ENCODE assay signal across 10 cellular contexts in genomic region chr18:48943333-48943732, GRCh38. TPM values are rescaled to one million over a fixed set of nuclear protein-coding genes. Genes with fewer than 3 reads are reported as not detected.
A peak's percentile ranks its signal among the peaks of the same experiment; 100 is the strongest.
DNase-seq lines count a peak whose midpoint lies in the region; ATAC-seq, FAIRE-seq and TF ChIP-seq lines count a peak whose summit lies in the region.
"Had no signal": no experiment of that assay in that cellular context is flagged by ENCODE, and none has a peak within 500 bp of the region (broad histone marks: within the 10 kb centered on the region; RNA-seq: fewer than 3 reads in every experiment).

No MANE protein-coding gene starts in this region.

- POLR2A ChIA-PET in A673 (lab: Charles Lee; ENCODE audit: low non-redundant PET): no interaction called here

- H3K4me1 ChIP-seq in A673 (ENCODE audit: insufficient read depth, low read length, poor library complexity, severe bottlenecking) (peaks cover 84% of the 10 kb centered on the region), HUES48 (ENCODE audit: control insufficient read depth, insufficient read depth, low read length) (peaks cover 95% of the 10 kb centered on the region), colonic mucosa (peaks cover 49% of the 10 kb centered on the region)

- intact Hi-C loops in A673 (cut with micrococcal nuclease; ENCODE audit: unreplicated experiment): no loop called here
- intact Hi-C loops in colonic mucosa (cut with DNase I): no loop called here

- no peak for FAIRE-seq in RCC 7860 (lab: Jason Lieb, UNC)
- FAIRE-seq: G401.6 had no signal

- ATAC-seq in naive B cell (ENCODE audit: low read depth in 2 of 2): no peak
- no peak for ATAC-seq in HG03097 (IDR thresholded peaks at IDR 0.05; ENCODE audit: low FRiP score, unreplicated experiment)

- H3K9ac ChIP-seq in HUES48 (ENCODE audit: low read depth, low read length) (no peak overlapping the region), colonic mucosa (ENCODE audit: low read depth in 2 of 2, low read length in 2 of 2) (no peak overlapping the region)

- H3K27me3 ChIP-seq in A673 (replicated peaks; ENCODE audit: insufficient read depth, low read depth, low read length, poor library complexity) (no peaks in the 10 kb centered on the region), HUES48 (ENCODE audit: control insufficient read depth, insufficient read depth, low read length) (peaks cover 5% of the 10 kb centered on the region; the same call in 1 of the 2 replicates), colonic mucosa (no peaks in the 10 kb centered on the region)

- H3K9me3 ChIP-seq in A673 (ENCODE audit: low read depth, low read length, poor library complexity, severe bottlenecking) (no peaks in the 10 kb centered on the region), HUES48 (ENCODE audit: control insufficient read depth, insufficient read depth, low read length) (no peaks in the 10 kb centered on the region), colonic mucosa (no peaks in the 10 kb centered on the region)

- no peak for TF ChIP-seq CTCF in A673 (conservative IDR thresholded peaks at IDR 0.05; ENCODE audit: low read depth, low read length)
- TF ChIP-seq CTCF in coronary artery (IDR thresholded peaks at IDR 0.05): no peak
- TF ChIP-seq CTCF in colonic mucosa (IDR thresholded peaks at IDR 0.05): no peak

- peak overlapping the region; percentile 41 for H3K27ac ChIP-seq in A673 (ENCODE audit: low read depth, low read length, poor library complexity, severe bottlenecking)
- peak overlapping the region; percentile 54 for H3K27ac ChIP-seq in HUES48 (ENCODE audit: low read depth, low read length)
- peak overlapping the region; percentile 94 to 98 for H3K27ac ChIP-seq in coronary artery
- H3K27ac ChIP-seq in colonic mucosa: no peak overlapping the region

- H3K4me1 Mint-ChIP-seq in naive B cell: peaks cover 39 to 73% (median 43%) of the 10 kb centered on the region in 3 donors

- H3K27me3 Mint-ChIP-seq in naive B cell: no peaks in the 10 kb centered on the region

- H3K4me3 ChIP-seq in A673 (ENCODE audit: low read depth, low read length, poor library complexity, severe bottlenecking) (no peak overlapping the region), HUES48 (ENCODE audit: low read depth, low read length) (no peak overlapping the region), coronary artery (peak overlapping the region; percentile 90), colonic mucosa (no peak overlapping the region)

- BruUV-seq in A673 (replicated peaks; lab: Mats Ljungman, UMichigan): no TSS peak

- no peak for DNase-seq in A673 (ENCODE audit: low spot score)
- DNase-seq in coronary artery (ENCODE audit: low spot score): no peak
- no peak for DNase-seq in naive B cell
- DNase-seq in RCC 7860 (ENCODE audit: low spot score): no peak
- DNase-seq in HuH-7 (ENCODE audit: low spot score): no peak
- no peak for DNase-seq in colonic mucosa
- DNase-seq: activated CD4-positive, CD25-positive, alpha-beta regulatory T cell had no signal

- H3K4me3 Mint-ChIP-seq in naive B cell: peak overlapping the region in 2 of 8 donors; percentile 12 to 28

- H3K27ac Mint-ChIP-seq in naive B cell: peak overlapping the region in 4 of 6 donors; percentile 29 to 97 (median 80)

- no peaks in the 10 kb centered on the region for H3K36me3 Mint-ChIP-seq in naive B cell

- H3K9me3 Mint-ChIP-seq in naive B cell: no peaks in the 10 kb centered on the region

- H3K36me3 ChIP-seq in A673 (ENCODE audit: insufficient read depth, low read length, poor library complexity, severe bottlenecking) (no peaks in the 10 kb centered on the region), HUES48 (ENCODE audit: control insufficient read depth, insufficient read depth, low read length) (peaks cover 63% of the 10 kb centered on the region), colonic mucosa (no peaks in the 10 kb centered on the region)

- CTCF ChIA-PET in A673 (lab: Charles Lee): no interaction called here

RNA-seq across cellular contexts. Expression of gene SMAD7, which starts 7.4 kb away (rescaled TPM):
- 11.4 and 12.0 TPM in 2 replicates for total RNA-seq in A673 (2021)
- 1 to 10 TPM in 5 of 6 donors, under 1 TPM in 1; 0.47 to 3.7 (median 1.6) TPM for polyA plus RNA-seq in naive B cell (ENCODE audit: low read depth in 6 of 6)
- 10 to 100 TPM; 21.2 to 21.6 TPM for total RNA-seq in colonic mucosa
